In genomic region chr4:18442957-18443356, GRCh38 we compare ENCODE assay signal across 24 cellular contexts.
"Had no signal": no experiment of that assay in that cellular context is flagged by ENCODE, and none has a peak within 500 bp of the region (broad histone marks: within the 10 kb centered on the region; RNA-seq: fewer than 3 reads in every experiment).

No MANE protein-coding gene starts in this region.

- DNase-seq: cortex of kidney; effector CD8-positive, alpha-beta T cell; effector memory CD8-positive, alpha-beta T cell; endodermal cell; erythroblast; esophagus squamous epithelium; foreskin fibroblast; foreskin melanocyte; gastrocnemius medialis; glutamatergic neuron; head of caudate nucleus; heart right ventricle; hippocampal formation; left cardiac atrium; left lung; left ventricle myocardium superior; lower lobe of right lung; mesenchymal stem cell; mucosa of descending colon; naive B cell had no signal

- H3K36me3 Mint-ChIP-seq: mesothelial cell of epicardium, naive B cell had no signal

- H3K4me3 Mint-ChIP-seq: dendritic cell treated with granulocyte-macrophage colony-stimulating factor and Interleukin-4, amounts not matched to agents 40 ng/mL and 50 ng/mL, for 4 days; effector memory CD8-positive, alpha-beta T cell; endodermal cell; mesothelial cell of epicardium had no signal

- H3K27ac Mint-ChIP-seq: dendritic cell treated with granulocyte-macrophage colony-stimulating factor and Interleukin-4, amounts not matched to agents 40 ng/mL and 50 ng/mL, for 4 days; effector memory CD8-positive, alpha-beta T cell; endodermal cell; mesothelial cell of epicardium; naive B cell had no signal

- H3K36me3 ChIP-seq: esophagus squamous epithelium, gastrocnemius medialis, heart right ventricle, left lung, lower lobe of right lung had no signal

- H3K4me3 ChIP-seq: esophagus squamous epithelium, gastrocnemius medialis, heart right ventricle, left lung, lower lobe of right lung, mucosa of descending colon had no signal

- ATAC-seq: effector memory CD8-positive, alpha-beta T cell; esophagus mucosa; gastrocnemius medialis; heart right ventricle; left cardiac atrium; left lung; left ventricle myocardium superior; lower lobe of right lung; mucosa of descending colon had no signal

- H3K9me3 ChIP-seq: esophagus squamous epithelium, lower lobe of right lung had no signal

- H3K4me1 ChIP-seq: esophagus squamous epithelium, gastrocnemius medialis, left lung, lower lobe of right lung had no signal

- H3K27ac ChIP-seq: epithelial cell of prostate, esophagus squamous epithelium, gastrocnemius medialis, left lung, lower lobe of right lung had no signal

- H3K27me3 ChIP-seq: esophagus squamous epithelium, gastrocnemius medialis, heart right ventricle, left lung had no signal

- H3K27me3 Mint-ChIP-seq: dendritic cell treated with granulocyte-macrophage colony-stimulating factor and Interleukin-4, amounts not matched to agents 40 ng/mL and 50 ng/mL, for 4 days; effector memory CD8-positive, alpha-beta T cell; naive B cell had no signal

- H3K4me1 Mint-ChIP-seq: endodermal cell, mesothelial cell of epicardium, naive B cell had no signal
